In the genomic region with DNA sequence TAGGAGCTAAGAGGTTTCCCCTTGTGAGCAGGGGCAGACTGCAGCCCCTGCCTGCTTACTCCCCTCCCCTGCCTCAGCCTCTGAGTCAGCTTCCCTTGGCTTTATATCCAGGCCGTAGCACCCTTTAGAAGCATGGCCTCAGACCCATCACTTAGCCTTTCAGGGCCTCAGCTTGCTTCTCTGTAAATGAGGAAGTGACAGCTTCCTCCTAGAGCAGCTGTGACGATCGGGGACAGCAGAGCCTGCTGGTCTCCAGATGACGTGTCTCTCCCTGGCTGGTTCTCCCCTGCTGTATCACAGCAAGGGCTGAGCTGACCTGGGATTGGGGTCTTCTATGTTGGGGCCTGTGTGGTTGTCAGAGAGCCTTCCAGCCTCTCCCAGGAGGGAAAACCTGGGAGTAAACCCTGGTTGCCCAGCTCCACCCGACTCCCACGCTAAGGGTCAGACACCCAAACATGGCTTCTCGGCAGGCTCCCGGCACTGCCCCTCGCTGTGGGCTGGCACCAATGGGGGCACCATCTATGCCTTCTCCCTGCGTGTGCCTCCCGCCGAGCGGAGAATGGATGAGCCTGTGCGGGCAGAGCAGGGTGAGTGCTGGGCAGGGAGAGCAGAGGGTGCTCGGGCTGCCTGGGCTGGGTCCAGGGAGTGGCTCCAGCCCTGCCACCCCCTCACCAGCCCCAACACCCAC, we compare ENCODE assay signal across 9 cellular contexts. TPM values are rescaled to one million over a fixed set of nuclear protein-coding genes. Genes with fewer than 3 reads are reported as not detected.
A peak's percentile ranks its signal among the peaks of the same experiment; 100 is the strongest.
DNase-seq lines count a peak whose midpoint lies in the region; ATAC-seq and TF ChIP-seq lines count a peak whose summit lies in the region.
"Had no signal": no experiment of that assay in that cellular context is flagged by ENCODE, and none has a peak within 500 bp of the region (broad histone marks: within the 10 kb centered on the region; RNA-seq: fewer than 3 reads in every experiment).

No MANE protein-coding gene starts in this region.

- H3F3A ChIP-seq in SU-DHL-6 (ENCODE audit: insufficient read depth): no peaks in the 10 kb centered on the region

- H3K9me2 ChIP-seq in SU-DHL-6 (replicated peaks; ENCODE audit: insufficient read depth, low read length): no peaks in the 10 kb centered on the region

- peak overlapping the region; percentile 42 for H3K4me2 ChIP-seq in SU-DHL-6 (ENCODE audit: low read depth, low read length, poor library complexity, severe bottlenecking)

- no peaks in the 10 kb centered on the region for H3K4me1 ChIP-seq in ovary (ENCODE audit: insufficient read depth)

- peak overlapping the region; percentile 84 for H2AFZ ChIP-seq in SU-DHL-6 (ENCODE audit: low read depth, low read length, severe bottlenecking)

- peak; percentile 67 for ATAC-seq in GM19395 (IDR thresholded peaks at IDR 0.05; ENCODE audit: unreplicated experiment)

- TF ChIP-seq POLR2A in lower leg skin (IDR thresholded peaks at IDR 0.05) (no peak), ovary (IDR thresholded peaks at IDR 0.05) (no peak)

- no peaks in the 10 kb centered on the region for H3K9me3 ChIP-seq in SU-DHL-6 (ENCODE audit: insufficient read depth, low read length)
- H3K9me3 ChIP-seq in ovary: no peaks in the 10 kb centered on the region

- H3K27ac ChIP-seq in SU-DHL-6 (ENCODE audit: low read depth, low read length) (no peak overlapping the region), ovary (no peak overlapping the region)

- H3K27me3 ChIP-seq in SU-DHL-6 (ENCODE audit: low read length) (no peaks in the 10 kb centered on the region), ovary (no peaks in the 10 kb centered on the region)

- no peaks in the 10 kb centered on the region for H4K20me1 ChIP-seq in SU-DHL-6 (ENCODE audit: low read depth, low read length)

- H3K36me3 ChIP-seq in SU-DHL-6 (ENCODE audit: low read length): no peaks in the 10 kb centered on the region
- H3K36me3 ChIP-seq in ovary: no peaks in the 10 kb centered on the region

- H3K79me2 ChIP-seq in SU-DHL-6 (ENCODE audit: insufficient read depth, low read length): no peaks in the 10 kb centered on the region

- H3K4me3 ChIP-seq in SU-DHL-6 (ENCODE audit: insufficient read depth, low read length, poor library complexity, severe bottlenecking) (no peak overlapping the region), lower leg skin (ENCODE audit: low read depth, poor library complexity, severe bottlenecking) (no peak overlapping the region), ovary (no peak overlapping the region)

- TF ChIP-seq EP300 in ovary (IDR thresholded peaks at IDR 0.05): no peak

- peak overlapping the region; percentile 37; the same call in 1 of the 2 replicates for H3K9ac ChIP-seq in SU-DHL-6 (ENCODE audit: low read length)

- 81 to 86% methylated on average over 14 to 15 of the region's 15 CpGs for WGBS in lower leg skin, 2 donors
- WGBS in ovary, 3 donors: 82 to 91% (median 85%) methylated on average over 15 of the region's 15 CpGs

- DNase-seq in Ammon's horn (ENCODE audit: low spot score) (peak; percentile 61), islet precursor cell (peak; percentile 73), DMS79 treated with DMSO at 0.1 percent for 48 hours (lab: John Stamatoyannopoulos, UW) (no peak), lower leg skin (ENCODE audit: low spot score in 2 of 2) (no peak), ovary (no peak)
- DNase-seq in stimulated activated naive CD4-positive, alpha-beta T cell (lab: John Stamatoyannopoulos, UW): no peak
- DNase-seq: activated naive CD4-positive, alpha-beta T cell treated with anti-CD3 and anti-CD28 coated beads for 36 hours had no signal

- TF ChIP-seq CTCF in SU-DHL-6 (IDR thresholded peaks at IDR 0.05; ENCODE audit: insufficient read depth, low read length, poor library complexity, severe bottlenecking) (no peak), lower leg skin (IDR thresholded peaks at IDR 0.05) (no peak), ovary (IDR thresholded peaks at IDR 0.05) (no peak)

- intact Hi-C loops in lower leg skin (cut with DNase I; ENCODE audit: low total_unique reads) (no loop called here), ovary (cut with DNase I) (no loop called here)

RNA-seq across cellular contexts. Expression of a gene that starts 16.3 kb away (rescaled TPM):
- total RNA-seq in lower leg skin: 100 to 1,000 TPM in 1 of 4 donors, 10 to 100 TPM in 3; 32.1 to 103 (median 38.9) TPM
- 100 to 1,000 TPM; 152 to 383 (median 239) TPM for total RNA-seq in ovary
- polyA plus RNA-seq in ovary: 100 to 1,000 TPM in 1 of 2 donors, 10 to 100 TPM in 1; 31.0 to 161 TPM

RNA-seq across cellular contexts. Expression of a gene that starts 45.8 kb away (rescaled TPM):
- 10 to 100 TPM; 57.3 to 96.0 (median 79.6) TPM for total RNA-seq in lower leg skin
- total RNA-seq in ovary: 10 to 100 TPM in 6 of 7 donors, 1 to 10 TPM in 1; 9.9 to 45.4 (median 17.2) TPM
- polyA plus RNA-seq in ovary: 1 to 10 TPM in 1 of 2 donors, under 1 TPM in 1; 0.20 to 9.2 TPM

RNA-seq across cellular contexts. Expression of a gene that starts 55.0 kb away (rescaled TPM):
- total RNA-seq in lower leg skin: 10 to 100 TPM; 42.7 to 70.8 (median 50.8) TPM
- total RNA-seq in ovary: 10 to 100 TPM; 16.0 to 35.0 (median 21.3) TPM
- polyA plus RNA-seq in ovary: 10 to 100 TPM; 11.3 to 12.8 TPM

RNA-seq across cellular contexts. Expression of a gene that starts 56.0 kb away (rescaled TPM):
- total RNA-seq in lower leg skin (10 to 100 TPM; 11.7 to 23.2 (median 17.8) TPM), ovary (10 to 100 TPM in 6 of 7 donors, 1 to 10 TPM in 1; 9.1 to 58.7 (median 41.3) TPM)
- 10 to 100 TPM; 11.0 to 13.9 TPM for polyA plus RNA-seq in ovary

Comparison
In these comparisons a context has a peak if more than half of its experiments do, and no peak if none do; other contexts are left out.
1. DNase-seq: peak in Ammon's horn (single experiment) and islet precursor cell (single experiment); none in DMS79 treated with DMSO at 0.1 percent for 48 hours (single experiment), lower leg skin (0 of 2), ovary (0 of 5) and stimulated activated naive CD4-positive, alpha-beta T cell (0 of 6).